In genomic region chr22:41444360-41445170, GRCh38 we compare ENCODE assay signal across 8 cellular contexts. TPM values are rescaled to one million over a fixed set of nuclear protein-coding genes. Genes with fewer than 3 reads are reported as not detected.
DNase-seq lines count a peak whose midpoint lies in the region; ATAC-seq and TF ChIP-seq lines count a peak whose summit lies in the region.

No MANE protein-coding gene starts in this region.

- TF ChIP-seq CTCF in GM06990 (IDR thresholded peaks at IDR 0.05; ENCODE audit: insufficient read depth, low read length, poor library complexity, severe bottlenecking): no peak
- no peak for TF ChIP-seq CTCF in osteocyte (IDR thresholded peaks at IDR 0.05)
- TF ChIP-seq CTCF in thoracic aorta (IDR thresholded peaks at IDR 0.05): no peak

- no peaks in the 10 kb centered on the region for H3K9me3 ChIP-seq in thoracic aorta

- DNase-seq in GM06990 (ENCODE audit: extremely low read depth, insufficient read length) (peak; percentile 88), NCI-H1105 treated with DMSO at 0.1 percent for 48 hours (lab: John Stamatoyannopoulos, UW) (peak; percentile 96), SW 1271 (lab: John Stamatoyannopoulos, UW) (peak; percentile 87 to 94), Right ventricle myocardium inferior (ENCODE audit: missing footprints) (peak; percentile 94), osteocyte (ENCODE audit: extremely low spot score, unreplicated experiment) (peak; percentile 98), thoracic aorta (ENCODE audit: low spot score) (peak; percentile 70)
- DNase-seq in activated naive CD8-positive, alpha-beta T cell treated with anti-CD3 and anti-CD28 coated beads, Interleukin-2, amount 50 U/mL, for 24 hours: peak; percentile 93

- intact Hi-C loops in Right ventricle myocardium inferior (cut with DNase I): no loop called here

- peaks cover 36% of the 10 kb centered on the region for H3K4me1 Mint-ChIP-seq in activated naive CD8-positive, alpha-beta T cell treated with anti-CD3 and anti-CD28 coated beads, Interleukin-2, amount 50 U/mL, for 24 hours
- peaks cover 30% of the 10 kb centered on the region for H3K4me1 Mint-ChIP-seq in osteocyte (ENCODE audit: unreplicated experiment)

- no peaks in the 10 kb centered on the region for H3K9me3 Mint-ChIP-seq in activated naive CD8-positive, alpha-beta T cell treated with anti-CD3 and anti-CD28 coated beads, Interleukin-2, amount 50 U/mL, for 24 hours
- H3K9me3 Mint-ChIP-seq in osteocyte (ENCODE audit: unreplicated experiment): no peaks in the 10 kb centered on the region

- H3K4me1 ChIP-seq in thoracic aorta (ENCODE audit: control insufficient read depth in 1 of 2, low read depth in 2 of 2): peaks cover 13 to 51% of the 10 kb centered on the region in 2 donors

- peak overlapping the region; percentile 94 to 99 for H3K27ac ChIP-seq in thoracic aorta

- peak overlapping the region; percentile 96 for H3K27ac Mint-ChIP-seq in activated naive CD8-positive, alpha-beta T cell treated with anti-CD3 and anti-CD28 coated beads, Interleukin-2, amount 50 U/mL, for 24 hours
- H3K27ac Mint-ChIP-seq in osteocyte (ENCODE audit: unreplicated experiment): peak overlapping the region; percentile 95

- no peaks in the 10 kb centered on the region for H3K27me3 ChIP-seq in GM06990 (replicated peaks; ENCODE audit: control insufficient read depth, insufficient read depth, low read length)
- H3K27me3 ChIP-seq in thoracic aorta (replicated peaks; ENCODE audit: insufficient read depth): no peaks in the 10 kb centered on the region

- peaks cover 25% of the 10 kb centered on the region for H3K36me3 Mint-ChIP-seq in activated naive CD8-positive, alpha-beta T cell treated with anti-CD3 and anti-CD28 coated beads, Interleukin-2, amount 50 U/mL, for 24 hours (ENCODE audit: low read depth)
- H3K36me3 Mint-ChIP-seq in osteocyte (ENCODE audit: unreplicated experiment): peaks cover 11% of the 10 kb centered on the region

- H3K4me3 Mint-ChIP-seq in activated naive CD8-positive, alpha-beta T cell treated with anti-CD3 and anti-CD28 coated beads, Interleukin-2, amount 50 U/mL, for 24 hours: peak overlapping the region; percentile 96
- H3K4me3 Mint-ChIP-seq in osteocyte (ENCODE audit: unreplicated experiment): peak overlapping the region; percentile 95

- ATAC-seq in HG02588 (IDR thresholded peaks at IDR 0.05; ENCODE audit: unreplicated experiment) (peak; percentile 52), Right ventricle myocardium inferior (peak; percentile 52), thoracic aorta (ENCODE audit: insufficient number of reproducible peaks, low FRiP score, low read depth) (peak; percentile 58)
- ATAC-seq in activated naive CD8-positive, alpha-beta T cell treated with anti-CD3 and anti-CD28 coated beads, Interleukin-2, amount 50 U/mL, for 24 hours: peak; percentile 66

- H3K36me3 ChIP-seq in GM06990 (ENCODE audit: control insufficient read depth, insufficient read depth, low read length): peaks cover 2% of the 10 kb centered on the region; the same call in 1 of the 2 replicates
- peaks cover 20% of the 10 kb centered on the region for H3K36me3 ChIP-seq in thoracic aorta

- H3K4me3 ChIP-seq in GM06990 (replicated peaks; ENCODE audit: low read depth, low read length) (peak overlapping the region; percentile 96), thoracic aorta (peak overlapping the region; percentile 91)

- H3K27me3 Mint-ChIP-seq in activated naive CD8-positive, alpha-beta T cell treated with anti-CD3 and anti-CD28 coated beads, Interleukin-2, amount 50 U/mL, for 24 hours: no peaks in the 10 kb centered on the region
- H3K27me3 Mint-ChIP-seq in osteocyte (ENCODE audit: unreplicated experiment): no peaks in the 10 kb centered on the region

RNA-seq across cellular contexts. Expression of gene TOB2, which starts 2.0 kb away (rescaled TPM):
- total RNA-seq in Right ventricle myocardium inferior: 68.0 TPM
- 44.5 and 45.9 TPM in 2 replicates for total RNA-seq in osteocyte
- total RNA-seq in thoracic aorta: 10 to 100 TPM; 45.5 to 56.5 TPM

RNA-seq across cellular contexts. Expression of gene PHF5A, which starts 23.9 kb away (rescaled TPM):
- total RNA-seq in Right ventricle myocardium inferior: 25.5 TPM
- 29.0 and 30.9 TPM in 2 replicates for total RNA-seq in osteocyte
- 10 to 100 TPM; 13.8 to 28.7 TPM for total RNA-seq in thoracic aorta

RNA-seq across cellular contexts. Expression of gene ACO2, which starts 24.4 kb away (rescaled TPM):
- total RNA-seq in Right ventricle myocardium inferior (810 TPM), osteocyte (71.8 and 77.3 TPM in 2 replicates), thoracic aorta (10 to 100 TPM; 52.1 to 57.8 TPM)

Comparison
In these comparisons a context has a peak if more than half of its experiments do, and no peak if none do; other contexts are left out.
1. Peak in every context shown above with its lines: DNase-seq, ATAC-seq, H3K4me3 ChIP-seq and H3K27ac ChIP-seq.
2. RNA of gene ACO2, which starts 24.4 kb away (total RNA-seq): 810 TPM in Right ventricle myocardium inferior (single experiment); 71.8 to 77.3 TPM in osteocyte and 52.1 to 57.8 TPM in thoracic aorta; every median in the first group is over 10 times any median in the second.